In genomic region chr10:100978896-100979185, GRCh38 we compare ENCODE assay signal across 22 cellular contexts. TPM values are rescaled to one million over a fixed set of nuclear protein-coding genes. Genes with fewer than 3 reads are reported as not detected.
DNase-seq lines count a peak whose midpoint lies in the region; ATAC-seq, FAIRE-seq and TF ChIP-seq lines count a peak whose summit lies in the region.
"Had no signal": no experiment of that assay in that cellular context is flagged by ENCODE, and none has a peak within 500 bp of the region (broad histone marks: within the 10 kb centered on the region; RNA-seq: fewer than 3 reads in every experiment).

No MANE protein-coding gene starts in this region.

- H3K9me3 ChIP-seq in HepG2 (ENCODE audit: low read length) (no peaks in the 10 kb centered on the region), suprapubic skin (no peaks in the 10 kb centered on the region)
- H3K9me3 ChIP-seq: BLaER1 treated with 17β-estradiol and CSF1 and Interleukin-3, amounts not matched to agents 10 nM and 100 nM; MG63 had no signal

- no peak for FAIRE-seq in HepG2 (lab: Jason Lieb, UNC)
- FAIRE-seq: GM18507, K562 had no signal

- no peak for TF ChIP-seq RAD21 in HepG2 (CRISPR knock-in tag; IDR thresholded peaks at IDR 0.05)

- POLR2A ChIA-PET in HepG2 (lab: Yijun Ruan, JAX): interaction anchor here (1.7 kb wide), 1 partner anchor 19 kb away, joined by 3 read pairs; no protein-coding TSS in a partner anchor

- peaks cover 6% of the 10 kb centered on the region for H3K79me2 ChIP-seq in HepG2 (ENCODE audit: insufficient read depth, low read length)

- CTCF ChIA-PET in HepG2 (lab: Yijun Ruan, JAX; ENCODE audit: low intra/inter-chr PET ratio, low total read pairs): no interaction called here

- TF ChIP-seq CTCF in HepG2 (CRISPR knock-in tag; IDR thresholded peaks at IDR 0.05): no peak
- no peak for TF ChIP-seq CTCF in suprapubic skin (IDR thresholded peaks at IDR 0.05)
- TF ChIP-seq CTCF in GM10266 (IDR thresholded peaks at IDR 0.05; ENCODE audit: control insufficient read depth, insufficient read depth, low read depth, missing control alignments): no peak

- intact Hi-C loops in HepG2 (cut with micrococcal nuclease; ENCODE audit: unreplicated experiment): no loop called here

- TF ChIP-seq POLR2A in HepG2 (IDR thresholded peaks at IDR 0.05; ENCODE audit: insufficient read depth in 1 of 2, low read depth in 2 of 2, low read length in 2 of 2) (no peak), suprapubic skin (IDR thresholded peaks at IDR 0.05) (no peak)

- H3K4me2 ChIP-seq in HepG2 (ENCODE audit: low read depth, low read length): no peak overlapping the region
- H3K4me2 ChIP-seq: BLaER1 treated with 17β-estradiol and CSF1 and Interleukin-3, amounts not matched to agents 10 nM and 100 nM had no signal

- no peak overlapping the region for H3K9ac ChIP-seq in HepG2 (ENCODE audit: insufficient read depth, low read depth, low read length)
- H3K9ac ChIP-seq: BLaER1 treated with 17β-estradiol and CSF1 and Interleukin-3, amounts not matched to agents 10 nM and 100 nM; GM23248 had no signal

- ATAC-seq in HepG2: no peak
- ATAC-seq: CD8-positive, alpha-beta T cell; K562; Right ventricle myocardium inferior had no signal

- H3K36me3 ChIP-seq in HepG2 (replicated peaks in 1 of 2; ENCODE audit: control insufficient read depth in 1 of 2, insufficient read depth in 2 of 2, low read length in 2 of 2) (peaks cover 33 to 81% of the 10 kb centered on the region in 2 experiments), suprapubic skin (peaks cover 35% of the 10 kb centered on the region)
- H3K36me3 ChIP-seq: MG63 had no signal

- in situ Hi-C loops in HepG2 (cut with HindIII; ENCODE audit: extremely low pct_ligation_motif_present, low pct_unique_long_range_greater_than_20kb): no loop called here

- 97% methylated on average over 7 of the region's 10 CpGs for WGBS in HepG2 (ENCODE audit: low lambda C conversion rate)
- 78% methylated on average over 4 of the region's 10 CpGs for WGBS in suprapubic skin

- H2AFZ ChIP-seq in HepG2 (ENCODE audit: low read length): no peak overlapping the region
- H2AFZ ChIP-seq: GM23248 had no signal

- H3K27me3 ChIP-seq in HepG2 (ENCODE audit: control insufficient read depth in 1 of 2, insufficient read depth in 2 of 2, low read length in 2 of 2) (no peaks in the 10 kb centered on the region), suprapubic skin (no peaks in the 10 kb centered on the region)
- H3K27me3 ChIP-seq: BLaER1 treated with 17β-estradiol and CSF1 and Interleukin-3, amounts not matched to agents 10 nM and 100 nM; MG63 had no signal

- H4K20me1 ChIP-seq in HepG2 (ENCODE audit: insufficient read depth, low read length): no peaks in the 10 kb centered on the region

- no peak for TF ChIP-seq EP300 in HepG2 (IDR thresholded peaks at IDR 0.05; ENCODE audit: low read depth in 2 of 2, low read length in 2 of 2)
- no peak for TF ChIP-seq EP300 in HepG2 (CRISPR knock-in tag; IDR thresholded peaks at IDR 0.05; ENCODE audit: borderline replicate concordance)
- TF ChIP-seq EP300 in suprapubic skin (IDR thresholded peaks at IDR 0.05): no peak

- peaks cover 17% of the 10 kb centered on the region for H3K4me1 ChIP-seq in HepG2 (ENCODE audit: insufficient read depth, low read length)
- H3K4me1 ChIP-seq in suprapubic skin: no peaks in the 10 kb centered on the region
- H3K4me1 ChIP-seq: BLaER1 treated with 17β-estradiol and CSF1 and Interleukin-3, amounts not matched to agents 10 nM and 100 nM had no signal

- H3K27ac ChIP-seq in HepG2 (ENCODE audit: extremely low read length, insufficient read depth, low read length) (no peak overlapping the region), suprapubic skin (no peak overlapping the region)
- H3K27ac ChIP-seq: BLaER1 treated with 17β-estradiol and CSF1 and Interleukin-3, amounts not matched to agents 10 nM and 100 nM; GM23248 had no signal

- H3K4me3 ChIP-seq in HepG2 (replicated peaks in 1 of 3; ENCODE audit: insufficient read depth in 1 of 3, low read depth in 2 of 3, low read length in 3 of 3) (no peak overlapping the region), suprapubic skin (no peak overlapping the region)
- H3K4me3 ChIP-seq: BLaER1 treated with 17β-estradiol and CSF1 and Interleukin-3, amounts not matched to agents 10 nM and 100 nM; GM23248; K562; MG63 had no signal

- BruUV-seq in HepG2 (replicated peaks; lab: Mats Ljungman, UMichigan): no TSS peak

- peak; percentile 45 for DNase-seq in activated CD8-positive, alpha-beta memory T cell treated with anti-CD3 and anti-CD28 coated beads for 24 hours
- no peak for DNase-seq in activated CD8-positive, alpha-beta memory T cell treated with anti-CD3 and anti-CD28 coated beads, Interleukin-2, amount 50 U/mL, for 4 hours
- no peak for DNase-seq in HepG2 (ENCODE audit: low spot score)
- peak; percentile 24 to 54 for DNase-seq in suprapubic skin (ENCODE audit: low spot score in 2 of 2)
- no peak for DNase-seq in NCI-H1048 (lab: John Stamatoyannopoulos, UW)
- DNase-seq in GM10266 (ENCODE audit: extremely low spot score): no peak
- DNase-seq: 8988T, DND-41, GM23248, H9, HFFc6, MG63, NCI-H1436, NCI-H187 treated with DMSO at 0.1 percent for 48 hours, NCI-H2107, NCI-H446 treated with DMSO at 0.1 percent for 48 hours, NCI-H526 treated with DMSO at 0.1 percent for 48 hours had no signal

RNA-seq across cellular contexts. Expression of gene MRPL43, which starts 8.5 kb away (rescaled TPM):
- total RNA-seq in HepG2 (2016; rRNA removed; fragmentation: Illumina TruSeq; extraction: Trizol) (68.8 and 71.0 TPM in 2 replicates), suprapubic skin (10 to 100 TPM; 54.2 to 89.1 (median 62.7) TPM)
- total RNA-seq in HepG2 (2016; cell fraction: cytosol; rRNA removed; fragmentation: Illumina TruSeq; extraction: Trizol; ENCODE audit: low read depth): 32.4 and 32.8 TPM in 2 replicates
- 65.7 and 69.8 TPM in 2 replicates for total RNA-seq in HepG2 (2016; cell fraction: insoluble cytoplasmic fraction; rRNA removed; fragmentation: Illumina TruSeq; extraction: Trizol)
- total RNA-seq in HepG2 (2016; cell fraction: membrane; rRNA removed; fragmentation: Illumina TruSeq; extraction: Trizol): 46.1 and 51.6 TPM in 2 replicates
- total RNA-seq in HepG2 (2016; cell fraction: nucleus; rRNA removed; fragmentation: Illumina TruSeq; extraction: Trizol): 31.2 and 37.2 TPM in 2 replicates
- 73.7 and 79.1 TPM in 2 replicates for polyA plus RNA-seq in HepG2 (2011; rRNA removed)
- polyA plus RNA-seq in HepG2 (2011; cell fraction: cytosol; rRNA removed): 71.0 and 107 TPM in 2 replicates
- polyA plus RNA-seq in HepG2 (2011; cell fraction: nucleus; rRNA removed): 91.9 and 106 TPM in 2 replicates
- 53.0 and 55.5 TPM in 2 replicates for polyA plus RNA-seq in HepG2 (2012)
- polyA plus RNA-seq in HepG2 (2016; cell fraction: cytosol; fragmentation: Illumina TruSeq; extraction: Trizol; ENCODE audit: low read depth): 35.2 and 41.6 TPM in 2 replicates
- 87.4 and 92.0 TPM in 2 replicates for polyA plus RNA-seq in HepG2 (2016; cell fraction: insoluble cytoplasmic fraction; fragmentation: Illumina TruSeq; extraction: Trizol; ENCODE audit: low read depth)
- 50.3 and 58.0 TPM in 2 replicates for polyA plus RNA-seq in HepG2 (2016; cell fraction: membrane; fragmentation: Illumina TruSeq; extraction: Trizol; ENCODE audit: low read depth)
- 72.1 and 80.1 TPM in 2 replicates for polyA plus RNA-seq in HepG2 (2016; cell fraction: nucleus; fragmentation: Illumina TruSeq; extraction: Trizol; ENCODE audit: insufficient read depth, low read depth)
- 42.1 and 55.4 TPM in 2 replicates for polyA minus RNA-seq in HepG2 (2011; rRNA and poly(A)+ RNA removed; ENCODE audit: low replicate concordance)
- 21.1 and 28.5 TPM in 2 replicates for polyA minus RNA-seq in HepG2 (2011; cell fraction: cytosol; rRNA and poly(A)+ RNA removed)
- 14.3 and 15.8 TPM in 2 replicates for polyA minus RNA-seq in HepG2 (2011; cell fraction: nucleus; rRNA and poly(A)+ RNA removed)

RNA-seq across cellular contexts. Expression of gene TWNK, which starts 8.5 kb away (rescaled TPM):
- total RNA-seq in HepG2 (2016; rRNA removed; fragmentation: Illumina TruSeq; extraction: Trizol) (16.5 and 21.9 TPM in 2 replicates), suprapubic skin (1 to 10 TPM; 7.6 to 9.0 (median 8.1) TPM)
- 3.7 and 4.5 TPM in 2 replicates for total RNA-seq in HepG2 (2016; cell fraction: cytosol; rRNA removed; fragmentation: Illumina TruSeq; extraction: Trizol; ENCODE audit: low read depth)
- total RNA-seq in HepG2 (2016; cell fraction: insoluble cytoplasmic fraction; rRNA removed; fragmentation: Illumina TruSeq; extraction: Trizol): 18.6 and 19.4 TPM in 2 replicates
- 11.4 and 11.5 TPM in 2 replicates for total RNA-seq in HepG2 (2016; cell fraction: membrane; rRNA removed; fragmentation: Illumina TruSeq; extraction: Trizol)
- total RNA-seq in HepG2 (2016; cell fraction: nucleus; rRNA removed; fragmentation: Illumina TruSeq; extraction: Trizol): 13.4 and 14.8 TPM in 2 replicates
- polyA plus RNA-seq in HepG2 (2011; rRNA removed): 10.7 and 14.1 TPM in 2 replicates
- polyA plus RNA-seq in HepG2 (2011; cell fraction: cytosol; rRNA removed): 10.2 and 12.5 TPM in 2 replicates
- polyA plus RNA-seq in HepG2 (2011; cell fraction: nucleus; rRNA removed): 17.6 and 19.3 TPM in 2 replicates
- 16.5 and 20.2 TPM in 2 replicates for polyA plus RNA-seq in HepG2 (2012)
- polyA plus RNA-seq in HepG2 (2016; cell fraction: cytosol; fragmentation: Illumina TruSeq; extraction: Trizol; ENCODE audit: low read depth): 2.6 and 3.0 TPM in 2 replicates
- 22.1 and 23.7 TPM in 2 replicates for polyA plus RNA-seq in HepG2 (2016; cell fraction: insoluble cytoplasmic fraction; fragmentation: Illumina TruSeq; extraction: Trizol; ENCODE audit: low read depth)
- polyA plus RNA-seq in HepG2 (2016; cell fraction: membrane; fragmentation: Illumina TruSeq; extraction: Trizol; ENCODE audit: low read depth): 8.2 and 8.4 TPM in 2 replicates
- polyA plus RNA-seq in HepG2 (2016; cell fraction: nucleus; fragmentation: Illumina TruSeq; extraction: Trizol; ENCODE audit: insufficient read depth, low read depth): 39.8 and 46.5 TPM in 2 replicates
- polyA minus RNA-seq in HepG2 (2011; rRNA and poly(A)+ RNA removed; ENCODE audit: low replicate concordance): 12.7 and 32.5 TPM in 2 replicates
- 4.7 and 5.5 TPM in 2 replicates for polyA minus RNA-seq in HepG2 (2011; cell fraction: cytosol; rRNA and poly(A)+ RNA removed)
- polyA minus RNA-seq in HepG2 (2011; cell fraction: nucleus; rRNA and poly(A)+ RNA removed): 14.2 and 14.9 TPM in 2 replicates

RNA-seq across cellular contexts. Expression of gene SEMA4G, which starts 9.5 kb away (rescaled TPM):
- 42.9 and 46.2 TPM in 2 replicates for total RNA-seq in HepG2 (2016; rRNA removed; fragmentation: Illumina TruSeq; extraction: Trizol)
- total RNA-seq in HepG2 (2016; cell fraction: cytosol; rRNA removed; fragmentation: Illumina TruSeq; extraction: Trizol; ENCODE audit: low read depth): 16.2 and 18.7 TPM in 2 replicates
- 33.8 and 43.7 TPM in 2 replicates for total RNA-seq in HepG2 (2016; cell fraction: insoluble cytoplasmic fraction; rRNA removed; fragmentation: Illumina TruSeq; extraction: Trizol)
- total RNA-seq in HepG2 (2016; cell fraction: membrane; rRNA removed; fragmentation: Illumina TruSeq; extraction: Trizol): 46.0 and 52.4 TPM in 2 replicates
- 54.5 and 68.3 TPM in 2 replicates for total RNA-seq in HepG2 (2016; cell fraction: nucleus; rRNA removed; fragmentation: Illumina TruSeq; extraction: Trizol)
- 207 and 236 TPM in 2 replicates for polyA plus RNA-seq in HepG2 (2011; rRNA removed)
- 169 and 172 TPM in 2 replicates for polyA plus RNA-seq in HepG2 (2011; cell fraction: cytosol; rRNA removed)
- polyA plus RNA-seq in HepG2 (2011; cell fraction: nucleus; rRNA removed): 405 and 408 TPM in 2 replicates
- 154 and 177 TPM in 2 replicates for polyA plus RNA-seq in HepG2 (2012)
- 29.3 and 33.1 TPM in 2 replicates for polyA plus RNA-seq in HepG2 (2016; cell fraction: cytosol; fragmentation: Illumina TruSeq; extraction: Trizol; ENCODE audit: low read depth)
- polyA plus RNA-seq in HepG2 (2016; cell fraction: insoluble cytoplasmic fraction; fragmentation: Illumina TruSeq; extraction: Trizol; ENCODE audit: low read depth): 87.9 and 114 TPM in 2 replicates
- 97.4 TPM in 2 replicates for polyA plus RNA-seq in HepG2 (2016; cell fraction: membrane; fragmentation: Illumina TruSeq; extraction: Trizol; ENCODE audit: low read depth)
- polyA plus RNA-seq in HepG2 (2016; cell fraction: nucleus; fragmentation: Illumina TruSeq; extraction: Trizol; ENCODE audit: insufficient read depth, low read depth): 269 and 299 TPM in 2 replicates
- 0.84 and 364 TPM in 2 replicates for polyA minus RNA-seq in HepG2 (2011; rRNA and poly(A)+ RNA removed; ENCODE audit: low replicate concordance)
- polyA minus RNA-seq in HepG2 (2011; cell fraction: cytosol; rRNA and poly(A)+ RNA removed): 105 and 111 TPM in 2 replicates
- polyA minus RNA-seq in HepG2 (2011; cell fraction: nucleus; rRNA and poly(A)+ RNA removed): 100 and 101 TPM in 2 replicates
- 10 to 100 TPM; 19.2 to 36.3 (median 30.1) TPM for total RNA-seq in suprapubic skin

RNA-seq across cellular contexts. Expression of gene LZTS2, which starts 20.8 kb away (rescaled TPM):
- total RNA-seq in HepG2 (2016; rRNA removed; fragmentation: Illumina TruSeq; extraction: Trizol) (60.7 and 65.6 TPM in 2 replicates), suprapubic skin (10 to 100 TPM; 51.9 to 88.8 (median 61.2) TPM)
- 18.8 and 19.1 TPM in 2 replicates for total RNA-seq in HepG2 (2016; cell fraction: cytosol; rRNA removed; fragmentation: Illumina TruSeq; extraction: Trizol; ENCODE audit: low read depth)
- 46.9 and 70.8 TPM in 2 replicates for total RNA-seq in HepG2 (2016; cell fraction: insoluble cytoplasmic fraction; rRNA removed; fragmentation: Illumina TruSeq; extraction: Trizol)
- total RNA-seq in HepG2 (2016; cell fraction: membrane; rRNA removed; fragmentation: Illumina TruSeq; extraction: Trizol): 50.4 and 56.7 TPM in 2 replicates
- total RNA-seq in HepG2 (2016; cell fraction: nucleus; rRNA removed; fragmentation: Illumina TruSeq; extraction: Trizol): 40.4 and 47.3 TPM in 2 replicates
- polyA plus RNA-seq in HepG2 (2011; rRNA removed): 43.6 and 59.7 TPM in 2 replicates
- 25.3 and 50.1 TPM in 2 replicates for polyA plus RNA-seq in HepG2 (2011; cell fraction: cytosol; rRNA removed)
- 161 and 196 TPM in 2 replicates for polyA plus RNA-seq in HepG2 (2011; cell fraction: nucleus; rRNA removed)
- polyA plus RNA-seq in HepG2 (2012): 24.4 and 29.3 TPM in 2 replicates
- 14.3 and 15.4 TPM in 2 replicates for polyA plus RNA-seq in HepG2 (2016; cell fraction: cytosol; fragmentation: Illumina TruSeq; extraction: Trizol; ENCODE audit: low read depth)
- 44.9 and 56.6 TPM in 2 replicates for polyA plus RNA-seq in HepG2 (2016; cell fraction: insoluble cytoplasmic fraction; fragmentation: Illumina TruSeq; extraction: Trizol; ENCODE audit: low read depth)
- polyA plus RNA-seq in HepG2 (2016; cell fraction: membrane; fragmentation: Illumina TruSeq; extraction: Trizol; ENCODE audit: low read depth): 34.1 and 38.8 TPM in 2 replicates
- 112 and 124 TPM in 2 replicates for polyA plus RNA-seq in HepG2 (2016; cell fraction: nucleus; fragmentation: Illumina TruSeq; extraction: Trizol; ENCODE audit: insufficient read depth, low read depth)
- polyA minus RNA-seq in HepG2 (2011; rRNA and poly(A)+ RNA removed; ENCODE audit: low replicate concordance): 19.0 and 76.7 TPM in 2 replicates
- polyA minus RNA-seq in HepG2 (2011; cell fraction: cytosol; rRNA and poly(A)+ RNA removed): 27.9 and 32.8 TPM in 2 replicates
- polyA minus RNA-seq in HepG2 (2011; cell fraction: nucleus; rRNA and poly(A)+ RNA removed): 19.3 and 19.8 TPM in 2 replicates

RNA-seq across cellular contexts. Expression of gene PDZD7, which starts 52.1 kb away (rescaled TPM):
- 0.60 and 0.73 TPM in 2 replicates for total RNA-seq in HepG2 (2016; rRNA removed; fragmentation: Illumina TruSeq; extraction: Trizol)
- total RNA-seq in HepG2 (2016; cell fraction: cytosol; rRNA removed; fragmentation: Illumina TruSeq; extraction: Trizol; ENCODE audit: low read depth): 0.51 and 0.62 TPM in 2 replicates
- 0.42 and 1.1 TPM in 2 replicates for total RNA-seq in HepG2 (2016; cell fraction: insoluble cytoplasmic fraction; rRNA removed; fragmentation: Illumina TruSeq; extraction: Trizol)
- total RNA-seq in HepG2 (2016; cell fraction: membrane; rRNA removed; fragmentation: Illumina TruSeq; extraction: Trizol): 0.40 and 0.65 TPM in 2 replicates
- 1.1 and 1.3 TPM in 2 replicates for total RNA-seq in HepG2 (2016; cell fraction: nucleus; rRNA removed; fragmentation: Illumina TruSeq; extraction: Trizol)
- 0.58 and 0.78 TPM in 2 replicates for polyA plus RNA-seq in HepG2 (2011; rRNA removed)
- 0.42 TPM in 2 replicates for polyA plus RNA-seq in HepG2 (2011; cell fraction: cytosol; rRNA removed)
- 3.9 and 4.2 TPM in 2 replicates for polyA plus RNA-seq in HepG2 (2011; cell fraction: nucleus; rRNA removed)
- 1.4 and 1.9 TPM in 2 replicates for polyA plus RNA-seq in HepG2 (2012)
- 0.14 and 0.16 TPM in 2 replicates for polyA plus RNA-seq in HepG2 (2016; cell fraction: cytosol; fragmentation: Illumina TruSeq; extraction: Trizol; ENCODE audit: low read depth)
- 0.49 and 0.68 TPM in 2 replicates for polyA plus RNA-seq in HepG2 (2016; cell fraction: insoluble cytoplasmic fraction; fragmentation: Illumina TruSeq; extraction: Trizol; ENCODE audit: low read depth)
- 0.29 and 0.30 TPM in 2 replicates for polyA plus RNA-seq in HepG2 (2016; cell fraction: membrane; fragmentation: Illumina TruSeq; extraction: Trizol; ENCODE audit: low read depth)
- polyA plus RNA-seq in HepG2 (2016; cell fraction: nucleus; fragmentation: Illumina TruSeq; extraction: Trizol; ENCODE audit: insufficient read depth, low read depth): 1.2 and 1.4 TPM in 2 replicates
- 1.4 and 3.3 TPM in 2 replicates for polyA minus RNA-seq in HepG2 (2011; rRNA and poly(A)+ RNA removed; ENCODE audit: low replicate concordance)
- 0.49 TPM in 1 of 2 replicates, not detected in the other for polyA minus RNA-seq in HepG2 (2011; cell fraction: cytosol; rRNA and poly(A)+ RNA removed)
- 1.2 and 1.3 TPM in 2 replicates for polyA minus RNA-seq in HepG2 (2011; cell fraction: nucleus; rRNA and poly(A)+ RNA removed)
- 1 to 10 TPM; 1.2 to 6.0 (median 1.8) TPM for total RNA-seq in suprapubic skin

Comparison
In these comparisons a context has a peak if more than half of its experiments do, and no peak if none do; other contexts are left out.
1. DNase-seq: peak in activated CD8-positive, alpha-beta memory T cell treated with anti-CD3 and anti-CD28 coated beads for 24 hours (single experiment) and suprapubic skin (2 of 2); none in activated CD8-positive, alpha-beta memory T cell treated with anti-CD3 and anti-CD28 coated beads, Interleukin-2, amount 50 U/mL, for 4 hours (single experiment), HepG2 (single experiment), NCI-H1048 (single experiment) and GM10266 (single experiment).